ENCODE assay signal across 8 cellular contexts in the genomic region with DNA sequence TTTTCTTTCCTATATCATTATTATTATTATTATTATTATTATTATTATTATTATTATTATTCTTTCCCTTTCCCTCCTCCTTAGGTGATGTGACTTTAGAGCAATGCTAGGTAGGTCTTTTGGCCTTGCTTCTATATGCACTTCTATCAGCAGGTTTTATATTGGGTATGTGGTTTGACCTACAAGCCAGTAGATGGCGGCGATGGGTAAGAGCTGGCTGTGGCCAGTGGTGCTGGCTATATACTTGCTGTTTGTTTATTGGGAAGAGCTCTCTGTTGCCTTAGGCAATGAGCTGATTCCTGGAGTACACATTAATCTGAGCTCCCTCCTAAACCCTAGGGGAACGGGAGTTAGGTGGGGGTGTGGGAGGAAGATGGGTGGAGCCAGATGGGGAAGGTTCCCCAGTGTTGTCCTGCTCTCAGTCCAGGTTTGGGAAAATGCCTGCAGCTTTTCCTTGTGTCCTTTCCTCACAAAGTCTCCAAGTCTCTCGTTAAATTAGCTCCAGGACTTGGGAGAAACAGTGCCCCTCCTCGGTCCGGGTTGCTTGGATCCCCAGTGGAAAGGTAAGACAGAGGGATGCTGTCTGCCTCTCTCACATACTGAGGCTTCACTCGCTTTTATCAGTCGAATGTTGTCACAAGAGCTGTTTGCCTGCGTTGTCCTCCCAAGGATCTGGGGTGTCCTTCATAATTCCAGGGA.
DNase-seq lines count a peak whose midpoint lies in the region; ATAC-seq and TF ChIP-seq lines count a peak whose summit lies in the region.
"Not testable (repeated sequence)": the region's sequence is repeated elsewhere in the genome, so short reads cannot be mapped to it uniquely, and the experiment has no call there.

No MANE protein-coding gene starts in this region.

- peak; percentile 43; the same call in 1 of the 2 replicates for TF ChIP-seq RAD21 in SK-N-SH (IDR thresholded peaks at IDR 0.05; ENCODE audit: low read length)

- DNase-seq in AML-193 (lab: John Stamatoyannopoulos, UW) (peak; percentile 63 to 68), NCI-H1436 treated with DMSO at 0.1 percent for 48 hours (lab: John Stamatoyannopoulos, UW) (peak; percentile 0), brain microvascular endothelial cell (peak; percentile 50), right atrium auricular region (ENCODE audit: low spot score) (peak; percentile 70), psoas muscle (peak in 1 of 2 donors; percentile 51)
- not testable (repeated sequence) for DNase-seq in SK-N-SH

- H3K27me3 ChIP-seq in SK-N-SH (ENCODE audit: insufficient read depth); brain microvascular endothelial cell (replicated peaks); right atrium auricular region; psoas muscle (ENCODE audit: insufficient read depth in 3 of 3, low read length in 2 of 3): not testable (repeated sequence)

- not testable (repeated sequence) for H3K9ac ChIP-seq in SK-N-SH

- not testable (repeated sequence) for H3K4me1 ChIP-seq in SK-N-SH (ENCODE audit: control insufficient read depth in 1 of 2, insufficient read depth in 2 of 2, low read depth in 1 of 2, low read length in 1 of 2); right atrium auricular region; psoas muscle

- 17% methylated on average over 6 of the region's 9 CpGs for WGBS in SK-N-SH (ENCODE audit: low lambda C conversion rate)
- 0 to 21% (median 6%) methylated on average over 3 to 4 of the region's 9 CpGs for WGBS in psoas muscle, 3 donors

- POLR2A ChIA-PET in SK-N-SH (lab: Yijun Ruan, JAX): interaction anchor here (0.7 kb wide), 1 partner anchor 282 kb away, joined by 3 read pairs; no protein-coding TSS in a partner anchor

- ATAC-seq in GM18868 (IDR thresholded peaks at IDR 0.05; ENCODE audit: unreplicated experiment): peak; percentile 87
- ATAC-seq in HG02981 (IDR thresholded peaks at IDR 0.05; ENCODE audit: unreplicated experiment): peak; percentile 78
- peak; percentile 44 to 86 (median 74) for ATAC-seq in psoas muscle

- not testable (repeated sequence) for TF ChIP-seq EP300 in SK-N-SH (IDR thresholded peaks at IDR 0.05; ENCODE audit: borderline replicate concordance in 1 of 2, low read depth in 1 of 2, low read length in 1 of 2)

- intact Hi-C loops in psoas muscle (cut with DNase I): not testable (repeated sequence)

- not testable (repeated sequence) for H3F3A ChIP-seq in SK-N-SH (replicated peaks; ENCODE audit: insufficient read depth)

- H3K9me2 ChIP-seq in SK-N-SH: not testable (repeated sequence)

- H3K4me3 ChIP-seq in SK-N-SH (ENCODE audit: low read depth in 2 of 2, low read length in 1 of 2); brain microvascular endothelial cell (ENCODE audit: low read depth, low read length); right atrium auricular region: not testable (repeated sequence)
- H3K4me3 ChIP-seq in psoas muscle: peak overlapping the region; percentile 11

- not testable (repeated sequence) for H3K27ac ChIP-seq in SK-N-SH (ENCODE audit: low read depth in 2 of 2, low read length in 1 of 2); brain microvascular endothelial cell; right atrium auricular region; psoas muscle

- not testable (repeated sequence) for H2AFZ ChIP-seq in SK-N-SH (ENCODE audit: low read depth)

- H3K4me2 ChIP-seq in SK-N-SH: not testable (repeated sequence)

- in situ Hi-C loops in brain microvascular endothelial cell (cut with HindIII; ENCODE audit: low pct_ligation_motif_present, low sequenced_read_pairs): not testable (repeated sequence)

- TF ChIP-seq CTCF in SK-N-SH (IDR thresholded peaks at IDR 0.05): peak; percentile 37
- TF ChIP-seq CTCF in brain microvascular endothelial cell (IDR thresholded peaks at IDR 0.05; ENCODE audit: low read depth, low read length, missing control alignments): peak; percentile 39
- TF ChIP-seq CTCF in right atrium auricular region (IDR thresholded peaks at IDR 0.05): peak; percentile 38 to 48
- peak; percentile 36 for TF ChIP-seq CTCF in psoas muscle (IDR thresholded peaks at IDR 0.05)

- H3K36me3 ChIP-seq in SK-N-SH (replicated peaks in 1 of 2; ENCODE audit: control insufficient read depth in 1 of 2, insufficient read depth in 2 of 2, low read length in 1 of 2); brain microvascular endothelial cell (replicated peaks); right atrium auricular region; psoas muscle (ENCODE audit: insufficient read depth in 1 of 2, low read depth in 1 of 2): not testable (repeated sequence)

- H3K79me2 ChIP-seq in SK-N-SH (ENCODE audit: insufficient read depth): not testable (repeated sequence)

- not testable (repeated sequence) for H4K20me1 ChIP-seq in SK-N-SH (ENCODE audit: insufficient read depth)

- not testable (repeated sequence) for H3K9me3 ChIP-seq in SK-N-SH, right atrium auricular region, psoas muscle

- CTCF ChIA-PET in SK-N-SH (lab: Yijun Ruan, JAX): interaction anchor here (1.2 kb wide), 1 partner anchor 581 kb away, joined by 3 read pairs; no protein-coding TSS in a partner anchor
